ENCODE assay signal across 17 cellular contexts in the genomic region with DNA sequence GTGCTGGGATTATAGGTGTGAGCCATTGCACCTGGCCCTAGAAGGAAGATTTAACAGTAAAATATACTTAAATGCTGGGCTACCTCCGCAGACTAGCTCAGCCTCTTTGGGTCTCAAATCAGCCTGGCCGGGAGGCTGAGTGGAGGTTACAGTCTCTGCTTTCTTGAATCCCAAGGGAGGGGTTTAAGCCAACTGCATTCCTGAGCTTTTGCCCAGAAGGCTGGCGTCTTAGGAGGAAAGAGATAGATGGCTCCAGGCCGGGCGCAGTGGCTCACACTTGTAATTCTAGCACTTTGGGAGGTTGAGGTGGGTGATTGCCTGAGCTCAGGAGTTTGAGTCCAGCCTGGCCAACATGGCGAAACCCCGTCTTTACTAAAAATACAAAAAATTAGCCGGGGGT. TPM values are rescaled to one million over a fixed set of nuclear protein-coding genes. Genes with fewer than 3 reads are reported as not detected.
DNase-seq lines count a peak whose midpoint lies in the region; TF ChIP-seq lines count a peak whose summit lies in the region.
"Had no signal": no experiment of that assay in that cellular context is flagged by ENCODE, and none has a peak within 500 bp of the region (broad histone marks: within the 10 kb centered on the region; RNA-seq: fewer than 3 reads in every experiment).

No MANE protein-coding gene starts in this region.

- CTCF ChIA-PET in activated naive CD4-positive, alpha-beta T cell treated with anti-CD3 and anti-CD28 coated beads for 36 hours (lab: Charles Lee): interaction anchor here (0.6 to 1.4 kb wide), 3 partner anchors 15 to 91 kb away, joined by 3 to 6 read pairs (median 3); no protein-coding TSS in a partner anchor

- TF ChIP-seq CTCF in DOHH2 (IDR thresholded peaks at IDR 0.05; ENCODE audit: low read depth, low read length, poor library complexity, severe bottlenecking) (no peak), tibial artery (IDR thresholded peaks at IDR 0.05) (no peak)

- H3K9me3 ChIP-seq in DOHH2 (ENCODE audit: control insufficient read depth, insufficient read depth, low read length) (no peaks in the 10 kb centered on the region), tibial artery (no peaks in the 10 kb centered on the region)
- H3K9me3 ChIP-seq: transverse colon had no signal

- H3K36me3 ChIP-seq in DOHH2 (ENCODE audit: control insufficient read depth, low read length) (no peaks in the 10 kb centered on the region), tibial artery (no peaks in the 10 kb centered on the region)
- H3K36me3 ChIP-seq: transverse colon had no signal

- H3K36me3 Mint-ChIP-seq in activated naive CD4-positive, alpha-beta T cell treated with anti-CD3 and anti-CD28 coated beads for 36 hours (ENCODE audit: low read depth): no peaks in the 10 kb centered on the region

- H3K4me1 ChIP-seq in DOHH2 (ENCODE audit: control insufficient read depth, low read length) (peaks cover 19% of the 10 kb centered on the region), tibial artery (peaks cover 0 to 38% (median 12%) of the 10 kb centered on the region in 4 donors)

- H3K4me3 ChIP-seq in DOHH2 (ENCODE audit: low read length) (no peak overlapping the region), tibial artery (no peak overlapping the region)
- H3K4me3 ChIP-seq: lung had no signal

- peaks cover 3% of the 10 kb centered on the region for H3K4me1 Mint-ChIP-seq in activated naive CD4-positive, alpha-beta T cell treated with anti-CD3 and anti-CD28 coated beads for 36 hours (ENCODE audit: low read depth)

- peaks cover 17% of the 10 kb centered on the region; the same call in 1 of the 2 replicates for H3K27me3 ChIP-seq in DOHH2 (ENCODE audit: control insufficient read depth, low read length)
- H3K27me3 ChIP-seq in tibial artery: no peaks in the 10 kb centered on the region

- H3K79me2 ChIP-seq in DOHH2 (ENCODE audit: control insufficient read depth, low read length): no peaks in the 10 kb centered on the region

- peaks cover 6% of the 10 kb centered on the region for H3K27me3 Mint-ChIP-seq in activated naive CD4-positive, alpha-beta T cell treated with anti-CD3 and anti-CD28 coated beads for 36 hours (ENCODE audit: low read depth)

- no peaks in the 10 kb centered on the region for H3K9me2 ChIP-seq in DOHH2 (replicated peaks; ENCODE audit: control insufficient read depth, low read length)

- intact Hi-C loops in tibial artery (cut with DNase I; ENCODE audit: low total_unique reads): loop anchor here (10.0 kb wide), 1 partner anchor 196 kb away; no protein-coding TSS in a partner anchor
- intact Hi-C loops in activated naive CD4-positive, alpha-beta T cell treated with anti-CD3 and anti-CD28 coated beads for 36 hours (cut with micrococcal nuclease): no loop called here

- H3K27ac ChIP-seq in DOHH2 (ENCODE audit: low read depth, low read length): no peak overlapping the region
- peak overlapping the region; percentile 38 to 62 for H3K27ac ChIP-seq in tibial artery

- H3K4me2 ChIP-seq in DOHH2 (ENCODE audit: low read length): peak overlapping the region; percentile 26

- no peaks in the 10 kb centered on the region for H4K20me1 ChIP-seq in DOHH2 (ENCODE audit: control insufficient read depth, insufficient read depth, low read depth, low read length)

- H3K4me3 Mint-ChIP-seq in activated naive CD4-positive, alpha-beta T cell treated with anti-CD3 and anti-CD28 coated beads for 36 hours: no peak overlapping the region
- H3K4me3 Mint-ChIP-seq: activated CD4-positive, alpha-beta T cell treated with anti-CD3 and anti-CD28 coated beads, Interleukin-2, amount 10 ng/mL, durations not matched to agents 24 days and 14 days had no signal

- H3F3A ChIP-seq in DOHH2 (ENCODE audit: control insufficient read depth, insufficient read depth): peaks cover 1% of the 10 kb centered on the region; the same call in 1 of the 2 replicates

- no peak overlapping the region for H3K27ac Mint-ChIP-seq in activated naive CD4-positive, alpha-beta T cell treated with anti-CD3 and anti-CD28 coated beads for 36 hours
- H3K27ac Mint-ChIP-seq: activated CD4-positive, alpha-beta T cell treated with anti-CD3 and anti-CD28 coated beads, Interleukin-2, amount 10 ng/mL, durations not matched to agents 24 days and 14 days had no signal

- no peaks in the 10 kb centered on the region for H3K9me3 Mint-ChIP-seq in activated naive CD4-positive, alpha-beta T cell treated with anti-CD3 and anti-CD28 coated beads for 36 hours
- H3K9me3 Mint-ChIP-seq: activated CD4-positive, alpha-beta T cell treated with anti-CD3 and anti-CD28 coated beads, Interleukin-2, amount 10 ng/mL, durations not matched to agents 24 days and 14 days had no signal

- DNase-seq in NCI-H226 (peak; percentile 12), fibroblast of peridontal ligament (ENCODE audit: extremely low read depth) (peak; percentile 76), tibial artery (peak; percentile 34 to 83), NCI-H1048 (lab: John Stamatoyannopoulos, UW) (no peak), mesenteric fat pad (ENCODE audit: low spot score) (no peak)
- no peak for DNase-seq in activated naive CD4-positive, alpha-beta T cell treated with anti-CD3 and anti-CD28 coated beads for 36 hours
- DNase-seq: activated CD4-positive, alpha-beta T cell treated with anti-CD3 and anti-CD28 coated beads, Interleukin-2, amount 10 ng/mL, durations not matched to agents 24 days and 14 days; amniotic stem cell; central memory CD4-positive, alpha-beta T cell; effector CD8-positive, alpha-beta T cell; NCI-H2081; occipital lobe; stimulated activated CD4-positive, alpha-beta T cell treated with anti-CD3 and anti-CD28 coated beads, Interleukin-15, amount 100 ng/mL, for 24 hours had no signal

RNA-seq across cellular contexts. Expression of a gene that starts 0.6 kb away (rescaled TPM):
- total RNA-seq in mesenteric fat pad: 135 TPM
- total RNA-seq in activated naive CD4-positive, alpha-beta T cell treated with anti-CD3 and anti-CD28 coated beads for 36 hours: under 1 TPM in 1 of 2 experiments, not detected in 1; 0.19 TPM

RNA-seq across cellular contexts. Expression of a gene that starts 22.9 kb away (rescaled TPM):
- total RNA-seq in mesenteric fat pad: 13.9 TPM
- total RNA-seq in activated naive CD4-positive, alpha-beta T cell treated with anti-CD3 and anti-CD28 coated beads for 36 hours: not detected
- total RNA-seq: activated CD4-positive, alpha-beta T cell treated with anti-CD3 and anti-CD28 coated beads, Interleukin-2, amount 10 ng/mL, durations not matched to agents 24 days and 14 days; NCI-H460 had no signal

RNA-seq across cellular contexts. Expression of a gene that starts 34.4 kb away (rescaled TPM):
- total RNA-seq in mesenteric fat pad: 34.4 TPM
- total RNA-seq in activated naive CD4-positive, alpha-beta T cell treated with anti-CD3 and anti-CD28 coated beads for 36 hours: 10 to 100 TPM; 18.7 to 19.9 TPM

RNA-seq across cellular contexts. Expression of a gene that starts 40.1 kb away (rescaled TPM):
- 13.2 TPM for total RNA-seq in mesenteric fat pad
- 10 to 100 TPM; 11.2 to 11.6 TPM for total RNA-seq in activated naive CD4-positive, alpha-beta T cell treated with anti-CD3 and anti-CD28 coated beads for 36 hours

RNA-seq across cellular contexts. Expression of a gene that starts 52.7 kb away (rescaled TPM):
- total RNA-seq in mesenteric fat pad: 27.3 TPM
- 10 to 100 TPM; 43.6 to 47.7 TPM for total RNA-seq in activated naive CD4-positive, alpha-beta T cell treated with anti-CD3 and anti-CD28 coated beads for 36 hours

Comparison
In these comparisons a context has a peak if more than half of its experiments do, and no peak if none do; other contexts are left out.
1. DNase-seq: peak in NCI-H226 (single experiment), fibroblast of peridontal ligament (single experiment) and tibial artery (2 of 2); none in NCI-H1048 (single experiment), mesenteric fat pad (single experiment) and activated naive CD4-positive, alpha-beta T cell treated with anti-CD3 and anti-CD28 coated beads for 36 hours (single experiment).
2. RNA of a gene that starts 0.6 kb away (total RNA-seq): 135 TPM in mesenteric fat pad (single experiment); 0.19 TPM in activated naive CD4-positive, alpha-beta T cell treated with anti-CD3 and anti-CD28 coated beads for 36 hours; every median in the first group is over 100 times any median in the second.
3. RNA of a gene that starts 22.9 kb away (total RNA-seq): 13.9 TPM in mesenteric fat pad (single experiment); not detected in activated naive CD4-positive, alpha-beta T cell treated with anti-CD3 and anti-CD28 coated beads for 36 hours; every median in the first group is over 10 times any median in the second.